Comparison of ENCODE assay signal across 17 cellular contexts in the genomic region with DNA sequence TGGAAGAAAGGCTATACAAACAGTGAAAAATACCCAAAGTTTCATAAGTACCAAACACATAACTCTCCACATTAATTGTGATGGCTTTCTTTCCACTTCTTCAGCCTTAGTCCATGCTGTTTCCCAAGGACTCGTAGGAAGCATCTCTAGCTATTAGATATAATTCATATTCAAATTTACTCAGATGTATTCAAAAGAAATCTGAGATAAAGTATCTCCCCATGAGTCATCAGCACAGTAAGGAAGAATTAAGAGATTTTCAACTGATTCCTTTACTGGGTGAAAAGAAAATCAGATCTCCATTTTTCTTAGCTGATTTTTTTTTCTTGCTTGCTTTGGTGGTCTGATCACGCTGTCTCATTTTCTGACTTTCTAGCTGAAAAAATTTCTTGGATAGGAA.
DNase-seq lines count a peak whose midpoint lies in the region; ATAC-seq, FAIRE-seq and TF ChIP-seq lines count a peak whose summit lies in the region.
"Had no signal": no experiment of that assay in that cellular context is flagged by ENCODE, and none has a peak within 500 bp of the region (broad histone marks: within the 10 kb centered on the region; RNA-seq: fewer than 3 reads in every experiment).

No MANE protein-coding gene starts in this region.

- H3K4me3 Mint-ChIP-seq in GM23338 (no peak overlapping the region), endothelial cell (ENCODE audit: unreplicated experiment) (no peak overlapping the region)
- H3K4me3 Mint-ChIP-seq: CD14-positive monocyte; CD8-positive, alpha-beta T cell had no signal

- POLR2A ChIA-PET in Panc1 (lab: Charles Lee), result no interaction called here

- H3K9me3 ChIP-seq in Panc1 (ENCODE audit: control insufficient read depth, insufficient read depth, low read depth, low read length) (no peaks in the 10 kb centered on the region), kidney (ENCODE audit: control insufficient read depth in 1 of 2, low read length in 2 of 2) (no peaks in the 10 kb centered on the region)

- intact Hi-C loops in Panc1 (cut with micrococcal nuclease; ENCODE audit: unreplicated experiment), result no loop called here
- intact Hi-C loops in kidney (cut with DNase I), result no loop called here

- BruUV-seq in Panc1 (replicated peaks; lab: Mats Ljungman, UMichigan), result no TSS peak

- peaks cover 50% of the 10 kb centered on the region for H3K4me1 ChIP-seq in GM23338 (ENCODE audit: insufficient read depth)
- peaks cover 3% of the 10 kb centered on the region; the same call in 1 of the 2 replicates for H3K4me1 ChIP-seq in Panc1 (ENCODE audit: control insufficient read depth, insufficient read depth, low read length)
- H3K4me1 ChIP-seq in kidney (ENCODE audit: control insufficient read depth in 1 of 2, insufficient read depth in 1 of 2, low read depth in 1 of 2, low read length in 2 of 2), result no peaks in the 10 kb centered on the region

- H2AFZ ChIP-seq in GM23338, result no peak overlapping the region

- ATAC-seq in GM23338 (no peak), Panc1 (no peak)
- ATAC-seq: CD8-positive, alpha-beta T cell; HCT116; K562 had no signal

- DNase-seq in GM23338 (ENCODE audit: low spot score), result no peak
- DNase-seq in Panc1 (ENCODE audit: low read depth, low spot score), result no peak
- DNase-seq in amniotic epithelial cell (ENCODE audit: low read depth), result peak; percentile 29
- no peak for DNase-seq in kidney
- DNase-seq in NCI-H2081 treated with DMSO at 0.1 percent for 48 hours (lab: John Stamatoyannopoulos, UW), result no peak
- DNase-seq in HPDE6-E6E7 (ENCODE audit: extremely low spot score), result no peak
- DNase-seq in endothelial cell (ENCODE audit: low spot score), result no peak
- DNase-seq: CD8-positive, alpha-beta T cell; DMS153; DMS79 treated with DMSO at 0.1 percent for 48 hours; GDM1 had no signal

- no peak overlapping the region for H3K27ac ChIP-seq in GM23338 (ENCODE audit: low read depth)
- peak overlapping the region; percentile 34; the same call in 1 of the 2 replicates for H3K27ac ChIP-seq in Panc1 (ENCODE audit: low read length)
- H3K27ac ChIP-seq in kidney (ENCODE audit: low read depth in 2 of 2, low read length in 2 of 2), result no peak overlapping the region

- H3K9me3 Mint-ChIP-seq in GM23338 (no peaks in the 10 kb centered on the region), endothelial cell (ENCODE audit: unreplicated experiment) (no peaks in the 10 kb centered on the region)
- H3K9me3 Mint-ChIP-seq: CD8-positive, alpha-beta T cell had no signal

- CTCF ChIA-PET in Panc1 (lab: Charles Lee), result no interaction called here

- no peaks in the 10 kb centered on the region for H4K20me1 ChIP-seq in GM23338 (replicated peaks; ENCODE audit: insufficient read depth)

- in situ Hi-C loops in Panc1 (cut with HindIII; ENCODE audit: low pct_unique_long_range_greater_than_20kb, low sequenced_read_pairs), result no loop called here

- FAIRE-seq in kidney (lab: Jason Lieb, UNC), result peak; percentile 3
- FAIRE-seq: A204.1, D721Med, H54, K562 had no signal

- H3K36me3 ChIP-seq in GM23338 (ENCODE audit: insufficient read depth) (no peaks in the 10 kb centered on the region), Panc1 (ENCODE audit: control insufficient read depth, insufficient read depth, low read length) (no peaks in the 10 kb centered on the region), kidney (ENCODE audit: control insufficient read depth in 1 of 2, insufficient read depth in 2 of 2, low read length in 2 of 2) (no peaks in the 10 kb centered on the region)

- H3K36me3 Mint-ChIP-seq in GM23338 (ENCODE audit: low read depth) (no peaks in the 10 kb centered on the region), endothelial cell (ENCODE audit: low read depth, unreplicated experiment) (no peaks in the 10 kb centered on the region)
- H3K36me3 Mint-ChIP-seq: CD14-positive monocyte; CD8-positive, alpha-beta T cell had no signal

- H3F3A ChIP-seq in GM23338 (replicated peaks; ENCODE audit: low read depth), result no peaks in the 10 kb centered on the region

- peak overlapping the region; percentile 69; the same call in 1 of the 2 replicates for H3K27ac Mint-ChIP-seq in GM23338
- H3K27ac Mint-ChIP-seq in endothelial cell (ENCODE audit: unreplicated experiment), result no peak overlapping the region
- H3K27ac Mint-ChIP-seq: CD14-positive monocyte; CD8-positive, alpha-beta T cell had no signal

- TF ChIP-seq CTCF in GM23338 (conservative IDR thresholded peaks at IDR 0.05; ENCODE audit: low read depth in 2 of 2) (no peak), Panc1 (IDR thresholded peaks at IDR 0.05) (no peak), kidney (IDR thresholded peaks at IDR 0.05; ENCODE audit: borderline replicate concordance, extremely low read depth, insufficient read depth) (no peak), endothelial cell (IDR thresholded peaks at IDR 0.05; ENCODE audit: unreplicated experiment) (no peak)

- no peak overlapping the region for H3K4me3 ChIP-seq in GM23338
- no peak overlapping the region for H3K4me3 ChIP-seq in Panc1 (ENCODE audit: low read depth in 2 of 2, low read length in 2 of 2)
- H3K4me3 ChIP-seq in kidney (ENCODE audit: low read length in 2 of 2), result no peak overlapping the region
- H3K4me3 ChIP-seq: K562 had no signal

- no peaks in the 10 kb centered on the region for H3K27me3 ChIP-seq in GM23338 (ENCODE audit: insufficient read depth)
- no peaks in the 10 kb centered on the region for H3K27me3 ChIP-seq in Panc1 (ENCODE audit: control insufficient read depth, insufficient read depth, low read length)

- no peaks in the 10 kb centered on the region for H3K9me2 ChIP-seq in GM23338 (ENCODE audit: insufficient read depth)

- H3K4me1 Mint-ChIP-seq in GM23338, result peaks cover 45% of the 10 kb centered on the region
- peaks cover 14% of the 10 kb centered on the region for H3K4me1 Mint-ChIP-seq in endothelial cell (ENCODE audit: unreplicated experiment)
- H3K4me1 Mint-ChIP-seq: CD14-positive monocyte had no signal

- no peak overlapping the region for H3K4me2 ChIP-seq in GM23338

- H3K27me3 Mint-ChIP-seq in GM23338 (ENCODE audit: insufficient read depth, low read depth, poor library complexity) (peaks cover 2% of the 10 kb centered on the region), endothelial cell (ENCODE audit: unreplicated experiment) (peaks cover 2% of the 10 kb centered on the region)

- H3K9ac ChIP-seq in kidney (ENCODE audit: low read length in 2 of 2), result no peak overlapping the region

- peaks cover 24% of the 10 kb centered on the region for H3K79me2 ChIP-seq in GM23338 (replicated peaks; ENCODE audit: insufficient read depth)

TF ChIP-seq in GM23338, 12 proteins besides CTCF, POLR2A, EP300 and RAD21 (continues in another document):
- TF ChIP-seq ZNF114 (CRISPR knock-in tag; IDR thresholded peaks at IDR 0.05), result no peak
- TF ChIP-seq, protein P1, sequence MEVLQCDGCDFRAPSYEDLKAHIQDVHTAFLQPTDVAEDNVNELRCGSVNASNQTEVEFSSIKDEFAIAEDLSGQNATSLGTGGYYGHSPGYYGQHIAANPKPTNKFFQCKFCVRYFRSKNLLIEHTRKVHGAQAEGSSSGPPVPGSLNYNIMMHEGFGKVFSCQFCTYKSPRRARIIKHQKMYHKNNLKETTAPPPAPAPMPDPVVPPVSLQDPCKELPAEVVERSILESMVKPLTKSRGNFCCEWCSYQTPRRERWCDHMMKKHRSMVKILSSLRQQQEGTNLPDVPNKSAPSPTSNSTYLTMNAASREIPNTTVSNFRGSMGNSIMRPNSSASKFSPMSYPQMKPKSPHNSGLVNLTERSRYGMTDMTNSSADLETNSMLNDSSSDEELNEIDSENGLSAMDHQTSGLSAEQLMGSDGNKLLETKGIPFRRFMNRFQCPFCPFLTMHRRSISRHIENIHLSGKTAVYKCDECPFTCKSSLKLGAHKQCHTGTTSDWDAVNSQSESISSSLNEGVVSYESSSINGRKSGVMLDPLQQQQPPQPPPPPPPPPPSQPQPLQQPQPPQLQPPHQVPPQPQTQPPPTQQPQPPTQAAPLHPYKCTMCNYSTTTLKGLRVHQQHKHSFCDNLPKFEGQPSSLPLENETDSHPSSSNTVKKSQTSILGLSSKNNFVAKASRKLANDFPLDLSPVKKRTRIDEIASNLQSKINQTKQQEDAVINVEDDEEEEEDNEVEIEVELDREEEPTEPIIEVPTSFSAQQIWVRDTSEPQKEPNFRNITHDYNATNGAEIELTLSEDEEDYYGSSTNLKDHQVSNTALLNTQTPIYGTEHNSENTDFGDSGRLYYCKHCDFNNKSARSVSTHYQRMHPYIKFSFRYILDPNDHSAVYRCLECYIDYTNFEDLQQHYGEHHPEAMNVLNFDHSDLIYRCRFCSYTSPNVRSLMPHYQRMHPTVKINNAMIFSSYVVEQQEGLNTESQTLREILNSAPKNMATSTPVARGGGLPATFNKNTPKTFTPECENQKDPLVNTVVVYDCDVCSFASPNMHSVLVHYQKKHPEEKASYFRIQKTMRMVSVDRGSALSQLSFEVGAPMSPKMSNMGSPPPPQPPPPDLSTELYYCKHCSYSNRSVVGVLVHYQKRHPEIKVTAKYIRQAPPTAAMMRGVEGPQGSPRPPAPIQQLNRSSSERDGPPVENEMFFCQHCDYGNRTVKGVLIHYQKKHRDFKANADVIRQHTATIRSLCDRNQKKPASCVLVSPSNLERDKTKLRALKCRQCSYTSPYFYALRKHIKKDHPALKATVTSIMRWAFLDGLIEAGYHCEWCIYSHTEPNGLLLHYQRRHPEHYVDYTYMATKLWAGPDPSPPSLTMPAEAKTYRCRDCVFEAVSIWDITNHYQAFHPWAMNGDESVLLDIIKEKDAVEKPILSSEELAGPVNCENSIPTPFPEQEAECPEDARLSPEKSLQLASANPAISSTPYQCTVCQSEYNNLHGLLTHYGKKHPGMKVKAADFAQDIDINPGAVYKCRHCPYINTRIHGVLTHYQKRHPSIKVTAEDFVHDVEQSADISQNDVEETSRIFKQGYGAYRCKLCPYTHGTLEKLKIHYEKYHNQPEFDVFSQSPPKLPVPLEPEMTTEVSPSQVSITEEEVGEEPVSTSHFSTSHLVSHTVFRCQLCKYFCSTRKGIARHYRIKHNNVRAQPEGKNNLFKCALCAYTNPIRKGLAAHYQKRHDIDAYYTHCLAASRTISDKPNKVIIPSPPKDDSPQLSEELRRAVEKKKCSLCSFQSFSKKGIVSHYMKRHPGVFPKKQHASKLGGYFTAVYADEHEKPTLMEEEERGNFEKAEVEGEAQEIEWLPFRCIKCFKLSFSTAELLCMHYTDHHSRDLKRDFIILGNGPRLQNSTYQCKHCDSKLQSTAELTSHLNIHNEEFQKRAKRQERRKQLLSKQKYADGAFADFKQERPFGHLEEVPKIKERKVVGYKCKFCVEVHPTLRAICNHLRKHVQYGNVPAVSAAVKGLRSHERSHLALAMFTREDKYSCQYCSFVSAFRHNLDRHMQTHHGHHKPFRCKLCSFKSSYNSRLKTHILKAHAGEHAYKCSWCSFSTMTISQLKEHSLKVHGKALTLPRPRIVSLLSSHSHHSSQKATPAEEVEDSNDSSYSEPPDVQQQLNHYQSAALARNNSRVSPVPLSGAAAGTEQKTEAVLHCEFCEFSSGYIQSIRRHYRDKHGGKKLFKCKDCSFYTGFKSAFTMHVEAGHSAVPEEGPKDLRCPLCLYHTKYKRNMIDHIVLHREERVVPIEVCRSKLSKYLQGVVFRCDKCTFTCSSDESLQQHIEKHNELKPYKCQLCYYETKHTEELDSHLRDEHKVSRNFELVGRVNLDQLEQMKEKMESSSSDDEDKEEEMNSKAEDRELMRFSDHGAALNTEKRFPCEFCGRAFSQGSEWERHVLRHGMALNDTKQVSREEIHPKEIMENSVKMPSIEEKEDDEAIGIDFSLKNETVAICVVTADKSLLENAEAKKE (CRISPR knock-in tag; IDR thresholded peaks at IDR 0.05), result no peak
- TF ChIP-seq POLR2AphosphoS5 (IDR thresholded peaks at IDR 0.05; ENCODE audit: low read depth), result no peak
